ENCODE assay signal across 31 cellular contexts in genomic region chr19:30096596-30097370, GRCh38.
"Had no signal": no experiment of that assay in that cellular context is flagged by ENCODE, and none has a peak within 500 bp of the region (broad histone marks: within the 10 kb centered on the region; RNA-seq: fewer than 3 reads in every experiment).

No MANE protein-coding gene starts in this region.

- ATAC-seq: activated CD8-positive, alpha-beta T cell treated with anti-CD3 and anti-CD28 coated beads for 36 hours; body of pancreas had no signal

- H3K4me2 ChIP-seq: PC-9 had no signal

- H3K27ac ChIP-seq: body of pancreas, breast epithelium, PC-9, RWPE1, SJCRH30, SK-N-MC, WERI-Rb-1 had no signal

- DNase-seq: activated CD4-positive, alpha-beta T cell treated with anti-CD3 and anti-CD28 coated beads for 1 hour; activated CD4-positive, alpha-beta T cell treated with anti-CD3 and anti-CD28 coated beads, Interleukin-2, amount 10 ng/mL, durations not matched to agents 24 days and 14 days; activated CD4-positive, alpha-beta T cell treated with anti-CD3 and anti-CD28 coated beads, Interleukin-2, amount 50 U/mL, for 4 hours; activated CD4-positive, CD25-positive, alpha-beta regulatory T cell; activated CD8-positive, alpha-beta T cell treated with anti-CD3 and anti-CD28 coated beads for 36 hours; activated gamma-delta T cell; activated naive CD4-positive, alpha-beta T cell treated with Interleukin-2 at 50 U/mL for 16 hours; activated naive CD8-positive, alpha-beta T cell treated with anti-CD3 and anti-CD28 coated beads, Interleukin-2, amount 10 ng/mL, durations not matched to agents 7 days and 5 days; activated T-cell treated with anti-CD3 and anti-CD28 coated beads, Interleukin-2, amount 50 U/mL, for 24 hours; amygdala; body of pancreas; Karpas-422; KBM-7; MV-4-11; NCI-H1092; NCI-H1436 treated with DMSO at 0.1 percent for 48 hours; NCI-H1694 treated with DMSO at 0.1 percent for 48 hours; NCI-H2029; NCI-H345; NCI-H524 treated with DMSO at 0.1 percent for 48 hours; NK-92 treated with Interleukin-12 subunit alpha and Interleukin-12 subunit beta, amount 100 ng/mL, for 24 hours; PC-9; SHP77; SJCRH30; T1000; WERI-Rb-1 had no signal

- H3K27me3 ChIP-seq: body of pancreas, breast epithelium, SJCRH30 had no signal

- H2AFZ ChIP-seq: PC-9 had no signal

- H3K4me1 ChIP-seq: body of pancreas, breast epithelium, SJCRH30 had no signal

- FAIRE-seq: astrocyte, RCC 7860 had no signal

- H3K4me3 ChIP-seq: body of pancreas, breast epithelium, PC-9, SJCRH30, SK-N-MC had no signal

- H3K36me3 ChIP-seq: breast epithelium, SJCRH30, WERI-Rb-1 had no signal

- H3K9me3 ChIP-seq: body of pancreas, breast epithelium, SJCRH30 had no signal
